1 cellular context compared by ENCODE assay signal in genomic region chr7:127588697-127589482, GRCh38.
TF ChIP-seq lines count a peak whose summit lies in the region.

No MANE protein-coding gene starts in this region.

TF ChIP-seq in K562, 482 proteins besides CTCF, POLR2A, EP300 and RAD21 (continued from another document and continues in another):
- TF ChIP-seq USF1 (CRISPR knock-in tag; IDR thresholded peaks at IDR 0.05) = 0 out of 2 replicates have a peak, but pooled peaks have one; percentile 19
- 0 out of 2 replicates have a peak, but pooled peaks have one; percentile 39 for TF ChIP-seq NR4A1 (CRISPR knock-in tag; IDR thresholded peaks at IDR 0.05)
- TF ChIP-seq NR4A1 (tag; IDR thresholded peaks at IDR 0.05) = no peak
- 0 out of 2 replicates have a peak, but pooled peaks have one; percentile 36 for TF ChIP-seq ZNF134 (CRISPR knock-in tag; conservative IDR thresholded peaks at IDR 0.05)
- TF ChIP-seq, protein P1, sequence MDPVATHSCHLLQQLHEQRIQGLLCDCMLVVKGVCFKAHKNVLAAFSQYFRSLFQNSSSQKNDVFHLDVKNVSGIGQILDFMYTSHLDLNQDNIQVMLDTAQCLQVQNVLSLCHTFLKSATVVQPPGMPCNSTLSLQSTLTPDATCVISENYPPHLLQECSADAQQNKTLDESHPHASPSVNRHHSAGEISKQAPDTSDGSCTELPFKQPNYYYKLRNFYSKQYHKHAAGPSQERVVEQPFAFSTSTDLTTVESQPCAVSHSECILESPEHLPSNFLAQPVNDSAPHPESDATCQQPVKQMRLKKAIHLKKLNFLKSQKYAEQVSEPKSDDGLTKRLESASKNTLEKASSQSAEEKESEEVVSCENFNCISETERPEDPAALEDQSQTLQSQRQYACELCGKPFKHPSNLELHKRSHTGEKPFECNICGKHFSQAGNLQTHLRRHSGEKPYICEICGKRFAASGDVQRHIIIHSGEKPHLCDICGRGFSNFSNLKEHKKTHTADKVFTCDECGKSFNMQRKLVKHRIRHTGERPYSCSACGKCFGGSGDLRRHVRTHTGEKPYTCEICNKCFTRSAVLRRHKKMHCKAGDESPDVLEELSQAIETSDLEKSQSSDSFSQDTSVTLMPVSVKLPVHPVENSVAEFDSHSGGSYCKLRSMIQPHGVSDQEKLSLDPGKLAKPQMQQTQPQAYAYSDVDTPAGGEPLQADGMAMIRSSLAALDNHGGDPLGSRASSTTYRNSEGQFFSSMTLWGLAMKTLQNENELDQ (CRISPR knock-in tag; IDR thresholded peaks at IDR 0.05; ENCODE audit: borderline replicate concordance) = 0 out of 2 replicates have a peak, but pooled peaks have one; percentile 10
- TF ChIP-seq RBFOX2 (IDR thresholded peaks at IDR 0.05; ENCODE audit: low read depth, low read length) = peak; percentile 72
- peak; percentile 97 for TF ChIP-seq CTBP1 (IDR thresholded peaks at IDR 0.05; ENCODE audit: borderline replicate concordance)
- peak; percentile 67 for TF ChIP-seq SAP30 (IDR thresholded peaks at IDR 0.05; ENCODE audit: borderline replicate concordance, insufficient read depth, low read depth, low read length, poor library complexity, severe bottlenecking)
- TF ChIP-seq ZNF165 (CRISPR knock-in tag; IDR thresholded peaks at IDR 0.05; ENCODE audit: borderline replicate concordance) = 0 out of 2 replicates have a peak, but pooled peaks have one; percentile 46
- TF ChIP-seq HDAC6 (IDR thresholded peaks at IDR 0.05; ENCODE audit: low read depth, low read length) = no peak
- TF ChIP-seq BHLHE40 (IDR thresholded peaks at IDR 0.05; ENCODE audit: low read length) = peak; percentile 45; the same call in 1 of the 2 replicates
- TF ChIP-seq MTA1 (IDR thresholded peaks at IDR 0.05; ENCODE audit: borderline replicate concordance) = peak; percentile 39; the same call in 1 of the 2 replicates
- peak in 1 of 2 experiments; percentile 57; a peak in 1 of 4 replicates for TF ChIP-seq UBTF (IDR thresholded peaks at IDR 0.05; ENCODE audit: borderline replicate concordance in 1 of 2, low read depth in 2 of 2, low read length in 2 of 2)
- peak; percentile 4 for TF ChIP-seq TCF3 (CRISPR knock-in tag; IDR thresholded peaks at IDR 0.05)
- TF ChIP-seq KDM1A (IDR thresholded peaks at IDR 0.05) = peak; percentile 33 to 61; a peak in 3 of 4 replicates
- peak in 1 of 2 experiments; percentile 93; a peak in 2 of 4 replicates for TF ChIP-seq RCOR1 (IDR thresholded peaks at IDR 0.05; ENCODE audit: borderline replicate concordance in 1 of 2, low read depth in 2 of 2, low read length in 2 of 2)
- TF ChIP-seq ZBTB9 (CRISPR knock-in tag; IDR thresholded peaks at IDR 0.05) = no peak
- TF ChIP-seq PHF20 (IDR thresholded peaks at IDR 0.05; ENCODE audit: partially characterized antibody) = peak; percentile 38
- TF ChIP-seq PRPF4 (IDR thresholded peaks at IDR 0.05; ENCODE audit: insufficient read depth, low read depth, low read length, poor library complexity, severe bottlenecking) = no peak
- 0 out of 2 replicates have a peak, but pooled peaks have one; percentile 12 for TF ChIP-seq ZNF224 (CRISPR knock-in tag; IDR thresholded peaks at IDR 0.05)
- TF ChIP-seq, protein P2, sequence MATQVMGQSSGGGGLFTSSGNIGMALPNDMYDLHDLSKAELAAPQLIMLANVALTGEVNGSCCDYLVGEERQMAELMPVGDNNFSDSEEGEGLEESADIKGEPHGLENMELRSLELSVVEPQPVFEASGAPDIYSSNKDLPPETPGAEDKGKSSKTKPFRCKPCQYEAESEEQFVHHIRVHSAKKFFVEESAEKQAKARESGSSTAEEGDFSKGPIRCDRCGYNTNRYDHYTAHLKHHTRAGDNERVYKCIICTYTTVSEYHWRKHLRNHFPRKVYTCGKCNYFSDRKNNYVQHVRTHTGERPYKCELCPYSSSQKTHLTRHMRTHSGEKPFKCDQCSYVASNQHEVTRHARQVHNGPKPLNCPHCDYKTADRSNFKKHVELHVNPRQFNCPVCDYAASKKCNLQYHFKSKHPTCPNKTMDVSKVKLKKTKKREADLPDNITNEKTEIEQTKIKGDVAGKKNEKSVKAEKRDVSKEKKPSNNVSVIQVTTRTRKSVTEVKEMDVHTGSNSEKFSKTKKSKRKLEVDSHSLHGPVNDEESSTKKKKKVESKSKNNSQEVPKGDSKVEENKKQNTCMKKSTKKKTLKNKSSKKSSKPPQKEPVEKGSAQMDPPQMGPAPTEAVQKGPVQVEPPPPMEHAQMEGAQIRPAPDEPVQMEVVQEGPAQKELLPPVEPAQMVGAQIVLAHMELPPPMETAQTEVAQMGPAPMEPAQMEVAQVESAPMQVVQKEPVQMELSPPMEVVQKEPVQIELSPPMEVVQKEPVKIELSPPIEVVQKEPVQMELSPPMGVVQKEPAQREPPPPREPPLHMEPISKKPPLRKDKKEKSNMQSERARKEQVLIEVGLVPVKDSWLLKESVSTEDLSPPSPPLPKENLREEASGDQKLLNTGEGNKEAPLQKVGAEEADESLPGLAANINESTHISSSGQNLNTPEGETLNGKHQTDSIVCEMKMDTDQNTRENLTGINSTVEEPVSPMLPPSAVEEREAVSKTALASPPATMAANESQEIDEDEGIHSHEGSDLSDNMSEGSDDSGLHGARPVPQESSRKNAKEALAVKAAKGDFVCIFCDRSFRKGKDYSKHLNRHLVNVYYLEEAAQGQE (CRISPR knock-in tag; IDR thresholded peaks at IDR 0.05; ENCODE audit: low read depth) = no peak
- peak in 1 of 2 experiments; percentile 41; a peak in 1 of 4 replicates for TF ChIP-seq NRF1 (conservative IDR thresholded peaks at IDR 0.05 in 1 of 2, IDR thresholded peaks at IDR 0.05 in 1 of 2)
- TF ChIP-seq ESRRB (CRISPR knock-in tag; IDR thresholded peaks at IDR 0.05; ENCODE audit: borderline replicate concordance) = peak; percentile 63; the same call in 1 of the 2 replicates
- TF ChIP-seq, protein P3, sequence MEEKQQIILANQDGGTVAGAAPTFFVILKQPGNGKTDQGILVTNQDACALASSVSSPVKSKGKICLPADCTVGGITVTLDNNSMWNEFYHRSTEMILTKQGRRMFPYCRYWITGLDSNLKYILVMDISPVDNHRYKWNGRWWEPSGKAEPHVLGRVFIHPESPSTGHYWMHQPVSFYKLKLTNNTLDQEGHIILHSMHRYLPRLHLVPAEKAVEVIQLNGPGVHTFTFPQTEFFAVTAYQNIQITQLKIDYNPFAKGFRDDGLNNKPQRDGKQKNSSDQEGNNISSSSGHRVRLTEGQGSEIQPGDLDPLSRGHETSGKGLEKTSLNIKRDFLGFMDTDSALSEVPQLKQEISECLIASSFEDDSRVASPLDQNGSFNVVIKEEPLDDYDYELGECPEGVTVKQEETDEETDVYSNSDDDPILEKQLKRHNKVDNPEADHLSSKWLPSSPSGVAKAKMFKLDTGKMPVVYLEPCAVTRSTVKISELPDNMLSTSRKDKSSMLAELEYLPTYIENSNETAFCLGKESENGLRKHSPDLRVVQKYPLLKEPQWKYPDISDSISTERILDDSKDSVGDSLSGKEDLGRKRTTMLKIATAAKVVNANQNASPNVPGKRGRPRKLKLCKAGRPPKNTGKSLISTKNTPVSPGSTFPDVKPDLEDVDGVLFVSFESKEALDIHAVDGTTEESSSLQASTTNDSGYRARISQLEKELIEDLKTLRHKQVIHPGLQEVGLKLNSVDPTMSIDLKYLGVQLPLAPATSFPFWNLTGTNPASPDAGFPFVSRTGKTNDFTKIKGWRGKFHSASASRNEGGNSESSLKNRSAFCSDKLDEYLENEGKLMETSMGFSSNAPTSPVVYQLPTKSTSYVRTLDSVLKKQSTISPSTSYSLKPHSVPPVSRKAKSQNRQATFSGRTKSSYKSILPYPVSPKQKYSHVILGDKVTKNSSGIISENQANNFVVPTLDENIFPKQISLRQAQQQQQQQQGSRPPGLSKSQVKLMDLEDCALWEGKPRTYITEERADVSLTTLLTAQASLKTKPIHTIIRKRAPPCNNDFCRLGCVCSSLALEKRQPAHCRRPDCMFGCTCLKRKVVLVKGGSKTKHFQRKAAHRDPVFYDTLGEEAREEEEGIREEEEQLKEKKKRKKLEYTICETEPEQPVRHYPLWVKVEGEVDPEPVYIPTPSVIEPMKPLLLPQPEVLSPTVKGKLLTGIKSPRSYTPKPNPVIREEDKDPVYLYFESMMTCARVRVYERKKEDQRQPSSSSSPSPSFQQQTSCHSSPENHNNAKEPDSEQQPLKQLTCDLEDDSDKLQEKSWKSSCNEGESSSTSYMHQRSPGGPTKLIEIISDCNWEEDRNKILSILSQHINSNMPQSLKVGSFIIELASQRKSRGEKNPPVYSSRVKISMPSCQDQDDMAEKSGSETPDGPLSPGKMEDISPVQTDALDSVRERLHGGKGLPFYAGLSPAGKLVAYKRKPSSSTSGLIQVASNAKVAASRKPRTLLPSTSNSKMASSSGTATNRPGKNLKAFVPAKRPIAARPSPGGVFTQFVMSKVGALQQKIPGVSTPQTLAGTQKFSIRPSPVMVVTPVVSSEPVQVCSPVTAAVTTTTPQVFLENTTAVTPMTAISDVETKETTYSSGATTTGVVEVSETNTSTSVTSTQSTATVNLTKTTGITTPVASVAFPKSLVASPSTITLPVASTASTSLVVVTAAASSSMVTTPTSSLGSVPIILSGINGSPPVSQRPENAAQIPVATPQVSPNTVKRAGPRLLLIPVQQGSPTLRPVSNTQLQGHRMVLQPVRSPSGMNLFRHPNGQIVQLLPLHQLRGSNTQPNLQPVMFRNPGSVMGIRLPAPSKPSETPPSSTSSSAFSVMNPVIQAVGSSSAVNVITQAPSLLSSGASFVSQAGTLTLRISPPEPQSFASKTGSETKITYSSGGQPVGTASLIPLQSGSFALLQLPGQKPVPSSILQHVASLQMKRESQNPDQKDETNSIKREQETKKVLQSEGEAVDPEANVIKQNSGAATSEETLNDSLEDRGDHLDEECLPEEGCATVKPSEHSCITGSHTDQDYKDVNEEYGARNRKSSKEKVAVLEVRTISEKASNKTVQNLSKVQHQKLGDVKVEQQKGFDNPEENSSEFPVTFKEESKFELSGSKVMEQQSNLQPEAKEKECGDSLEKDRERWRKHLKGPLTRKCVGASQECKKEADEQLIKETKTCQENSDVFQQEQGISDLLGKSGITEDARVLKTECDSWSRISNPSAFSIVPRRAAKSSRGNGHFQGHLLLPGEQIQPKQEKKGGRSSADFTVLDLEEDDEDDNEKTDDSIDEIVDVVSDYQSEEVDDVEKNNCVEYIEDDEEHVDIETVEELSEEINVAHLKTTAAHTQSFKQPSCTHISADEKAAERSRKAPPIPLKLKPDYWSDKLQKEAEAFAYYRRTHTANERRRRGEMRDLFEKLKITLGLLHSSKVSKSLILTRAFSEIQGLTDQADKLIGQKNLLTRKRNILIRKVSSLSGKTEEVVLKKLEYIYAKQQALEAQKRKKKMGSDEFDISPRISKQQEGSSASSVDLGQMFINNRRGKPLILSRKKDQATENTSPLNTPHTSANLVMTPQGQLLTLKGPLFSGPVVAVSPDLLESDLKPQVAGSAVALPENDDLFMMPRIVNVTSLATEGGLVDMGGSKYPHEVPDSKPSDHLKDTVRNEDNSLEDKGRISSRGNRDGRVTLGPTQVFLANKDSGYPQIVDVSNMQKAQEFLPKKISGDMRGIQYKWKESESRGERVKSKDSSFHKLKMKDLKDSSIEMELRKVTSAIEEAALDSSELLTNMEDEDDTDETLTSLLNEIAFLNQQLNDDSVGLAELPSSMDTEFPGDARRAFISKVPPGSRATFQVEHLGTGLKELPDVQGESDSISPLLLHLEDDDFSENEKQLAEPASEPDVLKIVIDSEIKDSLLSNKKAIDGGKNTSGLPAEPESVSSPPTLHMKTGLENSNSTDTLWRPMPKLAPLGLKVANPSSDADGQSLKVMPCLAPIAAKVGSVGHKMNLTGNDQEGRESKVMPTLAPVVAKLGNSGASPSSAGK (IDR thresholded peaks at IDR 0.05) = peak; percentile 28; the same call in 1 of the 2 replicates
- 0 out of 6 replicates have a peak, but pooled peaks of 1 of the 3 experiments have one; percentile 16 for TF ChIP-seq ZBTB11 (CRISPR knock-in tag; IDR thresholded peaks at IDR 0.05)
